In genomic region chr20:64006902-64007301, GRCh38 we compare ENCODE assay signal across 18 cellular contexts. TPM values are rescaled to one million over a fixed set of nuclear protein-coding genes. Genes with fewer than 3 reads are reported as not detected.
A peak's percentile ranks its signal among the peaks of the same experiment; 100 is the strongest.
DNase-seq lines count a peak whose midpoint lies in the region; ATAC-seq and TF ChIP-seq lines count a peak whose summit lies in the region.
"Had no signal": no experiment of that assay in that cellular context is flagged by ENCODE, and none has a peak within 500 bp of the region (broad histone marks: within the 10 kb centered on the region; RNA-seq: fewer than 3 reads in every experiment).

No MANE protein-coding gene starts in this region.

- no peaks in the 10 kb centered on the region for H3K27me3 ChIP-seq in NT2/D1 (ENCODE audit: insufficient read depth, insufficient read length)
- no peaks in the 10 kb centered on the region for H3K27me3 ChIP-seq in naive thymus-derived CD4-positive, alpha-beta T cell (ENCODE audit: control insufficient read depth in 2 of 2, insufficient read depth in 2 of 2, low read length in 2 of 2)

- peaks cover 0 to 38% (median 22%) of the 10 kb centered on the region in 11 donors for H3K9me3 Mint-ChIP-seq in naive thymus-derived CD4-positive, alpha-beta T cell
- H3K9me3 Mint-ChIP-seq: IgD-negative memory B cell had no signal

- peak overlapping the region in 1 of 10 donors; percentile 68 for H3K4me3 Mint-ChIP-seq in naive thymus-derived CD4-positive, alpha-beta T cell
- H3K4me3 Mint-ChIP-seq: IgD-negative memory B cell had no signal

- no peaks in the 10 kb centered on the region for H3K4me1 ChIP-seq in HEK293 (ENCODE audit: control insufficient read depth, insufficient read depth, low read length)
- H3K4me1 ChIP-seq in NT2/D1 (ENCODE audit: insufficient read depth, insufficient read length): peaks cover 4% of the 10 kb centered on the region
- H3K4me1 ChIP-seq in naive thymus-derived CD4-positive, alpha-beta T cell (ENCODE audit: control insufficient read depth in 2 of 2, insufficient read depth in 2 of 2, low read length in 2 of 2): peaks cover 15 to 18% of the 10 kb centered on the region in 2 donors

- intact Hi-C loops in naive thymus-derived CD4-positive, alpha-beta T cell (cut with micrococcal nuclease): no loop called here

- H3K36me3 ChIP-seq in HEK293 (ENCODE audit: control insufficient read depth in 2 of 2, insufficient read depth in 1 of 2, low read length in 2 of 2): peaks cover 30 to 81% of the 10 kb centered on the region in 2 experiments
- H3K36me3 ChIP-seq in NT2/D1 (ENCODE audit: insufficient read depth, insufficient read length, low read length): peaks cover 85% of the 10 kb centered on the region
- peaks cover 30 to 89% (median 56%) of the 10 kb centered on the region in 3 experiments for H3K36me3 ChIP-seq in naive thymus-derived CD4-positive, alpha-beta T cell (ENCODE audit: control insufficient read depth in 2 of 3, insufficient read depth in 3 of 3, low read length in 3 of 3)

- TF ChIP-seq CTCF in HEK293 (tag by site-specific recombination; IDR thresholded peaks at IDR 0.05): no peak

- ATAC-seq in naive thymus-derived CD4-positive, alpha-beta T cell: peak; percentile 17
- no peak for ATAC-seq in HG02884 (IDR thresholded peaks at IDR 0.05; ENCODE audit: unreplicated experiment)
- no peak for ATAC-seq in HG03025 (IDR thresholded peaks at IDR 0.05; ENCODE audit: low FRiP score, unreplicated experiment)
- no peak for ATAC-seq in HG03039 (IDR thresholded peaks at IDR 0.05; ENCODE audit: unreplicated experiment)

- H3K4me1 Mint-ChIP-seq in naive thymus-derived CD4-positive, alpha-beta T cell: peaks cover 13 to 44% (median 30%) of the 10 kb centered on the region in 7 donors

- DNase-seq in SHP77 (lab: John Stamatoyannopoulos, UW) (peak; percentile 10 to 15), SHP77 treated with DMSO at 0.1 percent for 48 hours (lab: John Stamatoyannopoulos, UW) (no peak), NT2/D1 (ENCODE audit: low read depth, low spot score) (no peak)
- no peak for DNase-seq in naive thymus-derived CD4-positive, alpha-beta T cell
- DNase-seq: CD4-positive, CD25-positive, alpha-beta regulatory T cell; DMS79 treated with DMSO at 0.1 percent for 48 hours; NCI-H1436 treated with DMSO at 0.1 percent for 48 hours; NCI-H524 treated with DMSO at 0.1 percent for 48 hours; OCI-M1; T-helper 1 cell had no signal

- peak overlapping the region in 1 of 9 donors; percentile 73 for H3K27ac Mint-ChIP-seq in naive thymus-derived CD4-positive, alpha-beta T cell
- H3K27ac Mint-ChIP-seq: CD4-positive, CD25-positive, alpha-beta regulatory T cell had no signal

- H3K9me3 ChIP-seq in HEK293 (ENCODE audit: control insufficient read depth, insufficient read depth, low read depth, low read length) (no peaks in the 10 kb centered on the region), NT2/D1 (ENCODE audit: insufficient read depth, low read length) (peaks cover 21% of the 10 kb centered on the region)
- peaks cover 13 to 39% (median 30%) of the 10 kb centered on the region in 3 experiments for H3K9me3 ChIP-seq in naive thymus-derived CD4-positive, alpha-beta T cell (ENCODE audit: control insufficient read depth in 2 of 3, low read length in 3 of 3)

- no peaks in the 10 kb centered on the region for H3K27me3 Mint-ChIP-seq in naive thymus-derived CD4-positive, alpha-beta T cell
- H3K27me3 Mint-ChIP-seq: CD4-positive, CD25-positive, alpha-beta regulatory T cell; IgD-negative memory B cell had no signal

- POLR2A ChIA-PET in HEK293 (lab: Yijun Ruan, JAX): no interaction called here
- POLR2A ChIA-PET in naive thymus-derived CD4-positive, alpha-beta T cell (lab: Charles Lee): interaction anchor here (2.0 kb wide), 1 partner anchor 25 kb away, joined by 4 read pairs; no protein-coding TSS in a partner anchor

- H3K27ac ChIP-seq in HEK293 (ENCODE audit: extremely low read depth, low read depth, low read length): no peak overlapping the region
- H3K27ac ChIP-seq in naive thymus-derived CD4-positive, alpha-beta T cell (ENCODE audit: low read depth, low read length): no peak overlapping the region
- H3K27ac ChIP-seq: SK-N-MC had no signal

- no peak overlapping the region for H3K4me3 ChIP-seq in HEK293 (ENCODE audit: low read depth, low read length)
- H3K4me3 ChIP-seq in NT2/D1 (ENCODE audit: insufficient read length, low read depth): no peak overlapping the region
- no peak overlapping the region for H3K4me3 ChIP-seq in naive thymus-derived CD4-positive, alpha-beta T cell (ENCODE audit: low read length)
- H3K4me3 ChIP-seq: SK-N-MC had no signal

- H3K36me3 Mint-ChIP-seq in naive thymus-derived CD4-positive, alpha-beta T cell: peaks cover 13 to 75% (median 42%) of the 10 kb centered on the region in 5 donors

- CTCF ChIA-PET in HEK293 (lab: Yijun Ruan, JAX): interaction anchor here (0.5 to 0.6 kb wide), 3 partner anchors 232 to 301 kb away, joined by 3 to 4 read pairs (median 3); no protein-coding TSS in a partner anchor
- CTCF ChIA-PET in naive thymus-derived CD4-positive, alpha-beta T cell (lab: Charles Lee): interaction anchor here (0.8 kb wide), 1 partner anchor 97 kb away, joined by 3 read pairs; no protein-coding TSS in a partner anchor

- H3K9ac ChIP-seq in NT2/D1 (ENCODE audit: insufficient read length, low read depth): peak overlapping the region; percentile 26

TF ChIP-seq in HEK293, 187 proteins besides CTCF, POLR2A, EP300 and RAD21:
- TF ChIP-seq GLIS1 (tag by site-specific recombination; IDR thresholded peaks at IDR 0.05) (peak; percentile 50; the same call in 1 of the 2 replicates), ZIC2 (tag by site-specific recombination; IDR thresholded peaks at IDR 0.05) (peak; percentile 48), GLI2 (tag by site-specific recombination; IDR thresholded peaks at IDR 0.05; ENCODE audit: borderline replicate concordance, low read depth) (no peak), FEZF1 (tag by site-specific recombination; IDR thresholded peaks at IDR 0.05) (peak; percentile 56; the same call in 1 of the 2 replicates), ZNF580 (tag by site-specific recombination; IDR thresholded peaks at IDR 0.05) (no peak), ZNF114 (tag by site-specific recombination; IDR thresholded peaks at IDR 0.05) (no peak), AEBP2 (tag by site-specific recombination; IDR thresholded peaks at IDR 0.05; ENCODE audit: borderline replicate concordance) (no peak), ZNF140 (tag by site-specific recombination; IDR thresholded peaks at IDR 0.05) (no peak)

RNA-seq across cellular contexts. Expression of gene PRPF6, which starts 26.0 kb away (rescaled TPM):
- total RNA-seq in naive thymus-derived CD4-positive, alpha-beta T cell: 10 to 100 TPM; 71.2 to 95.8 (median 82.9) TPM
- polyA plus RNA-seq in naive thymus-derived CD4-positive, alpha-beta T cell: 100 to 1,000 TPM in 1 of 2 donors, 10 to 100 TPM in 1; 86.9 to 127 TPM

RNA-seq across cellular contexts. Expression of gene SAMD10, which starts 27.5 kb away (rescaled TPM):
- total RNA-seq in naive thymus-derived CD4-positive, alpha-beta T cell: 10 to 100 TPM; 10.2 to 37.8 (median 22.7) TPM
- polyA plus RNA-seq in naive thymus-derived CD4-positive, alpha-beta T cell: 10 to 100 TPM; 11.5 to 14.2 TPM

RNA-seq across cellular contexts. Expression of gene C20orf204, which starts 29.1 kb away (rescaled TPM):
- total RNA-seq in naive thymus-derived CD4-positive, alpha-beta T cell: 10 to 100 TPM in 3 of 5 experiments, 1 to 10 TPM in 2; 4.7 to 24.6 (median 12.5) TPM
- under 1 TPM in 1 of 2 donors, not detected in 1; 0.39 TPM for polyA plus RNA-seq in naive thymus-derived CD4-positive, alpha-beta T cell
- polyA plus RNA-seq: IgD-negative memory B cell had no signal

RNA-seq across cellular contexts. Expression of gene ZNF512B, which starts 37.2 kb away (rescaled TPM):
- 10 to 100 TPM; 17.7 to 29.8 (median 26.3) TPM for total RNA-seq in naive thymus-derived CD4-positive, alpha-beta T cell
- polyA plus RNA-seq in naive thymus-derived CD4-positive, alpha-beta T cell: 1 to 10 TPM; 1.1 to 2.4 TPM

RNA-seq across cellular contexts. Expression of gene SOX18, which starts 42.5 kb away (rescaled TPM):
- 1 to 10 TPM in 1 of 5 experiments, under 1 TPM in 1, not detected in 3; 0.20 to 1.7 TPM for total RNA-seq in naive thymus-derived CD4-positive, alpha-beta T cell
- polyA plus RNA-seq in naive thymus-derived CD4-positive, alpha-beta T cell: not detected
- total RNA-seq: CD4-positive, CD25-positive, alpha-beta regulatory T cell; HT-29; LHCN-M2 had no signal
- polyA plus RNA-seq: CD4-positive, CD25-positive, alpha-beta regulatory T cell; IgD-negative memory B cell had no signal

Comparison
In these comparisons a context has a peak if more than half of its experiments do, and no peak if none do; other contexts are left out.
1. DNase-seq: peak in SHP77 (2 of 2); none in SHP77 treated with DMSO at 0.1 percent for 48 hours (single experiment), NT2/D1 (single experiment) and naive thymus-derived CD4-positive, alpha-beta T cell (0 of 9).